8 cellular contexts compared by ENCODE assay signal in the genomic region with DNA sequence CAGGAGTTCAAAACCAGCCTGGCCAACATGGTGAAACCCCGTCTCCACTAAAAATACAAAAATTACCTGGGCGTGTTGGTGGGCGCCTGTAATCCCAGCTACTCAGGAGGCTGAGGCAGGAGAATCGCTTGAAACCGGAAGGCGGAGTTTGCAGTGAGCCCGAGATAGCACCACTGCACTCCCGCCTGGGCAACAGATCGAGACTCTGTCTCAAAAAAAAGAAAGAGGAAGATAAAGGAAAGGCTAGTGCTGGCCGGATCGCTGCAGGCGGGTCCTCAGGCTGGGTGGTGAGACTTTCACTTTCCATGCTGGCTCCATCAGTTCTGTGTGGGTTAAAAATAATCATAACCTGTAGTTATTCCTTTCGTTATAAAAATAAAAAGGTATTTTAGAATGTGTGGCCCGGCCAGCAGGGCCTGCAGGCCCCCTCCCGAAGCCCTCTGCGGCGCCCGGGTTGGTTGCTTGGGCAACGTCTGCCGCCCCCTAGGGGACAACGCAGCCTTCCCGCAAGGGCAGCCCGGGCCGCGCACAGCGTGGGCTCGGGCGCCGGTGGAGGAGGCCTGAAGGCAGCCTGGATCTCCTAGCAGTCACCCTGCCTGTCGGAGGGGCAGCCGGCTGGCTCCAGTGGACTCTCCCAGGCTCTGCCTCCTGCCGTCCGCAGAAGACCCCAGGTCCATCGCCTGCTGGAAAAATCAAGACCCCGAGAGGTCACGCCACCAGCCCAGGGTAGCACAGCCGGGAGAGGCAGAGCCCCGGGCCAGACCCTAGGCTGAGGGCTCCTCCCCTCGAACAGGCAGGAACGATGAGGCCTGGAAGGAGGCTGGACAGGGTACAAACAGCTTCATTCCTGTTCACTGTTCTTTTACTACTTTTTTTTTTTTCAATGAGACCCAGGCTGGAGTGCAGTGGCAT. TPM values are rescaled to one million over a fixed set of nuclear protein-coding genes. Genes with fewer than 3 reads are reported as not detected.
DNase-seq lines count a peak whose midpoint lies in the region; ATAC-seq lines count a peak whose summit lies in the region.

No MANE protein-coding gene starts in this region.

- peak; percentile 82 for ATAC-seq in GM21367 (IDR thresholded peaks at IDR 0.05; ENCODE audit: unreplicated experiment)
- peak; percentile 99 for ATAC-seq in effector memory CD8-positive, alpha-beta T cell (replicated peaks)

- no peaks in the 10 kb centered on the region for H3K9me3 Mint-ChIP-seq in effector memory CD8-positive, alpha-beta T cell

- no peaks in the 10 kb centered on the region for H4K20me1 ChIP-seq in BLaER1

- H3K27me3 Mint-ChIP-seq in effector memory CD8-positive, alpha-beta T cell: no peaks in the 10 kb centered on the region

- peak overlapping the region in 1 of 2 donors; percentile 64 for H3K27ac Mint-ChIP-seq in effector memory CD8-positive, alpha-beta T cell

- H3K27ac ChIP-seq in BLaER1: peak overlapping the region; percentile 7; the same call in 1 of the 2 replicates

- H3K27me3 ChIP-seq in BLaER1 (no peaks in the 10 kb centered on the region), mucosa of stomach (ENCODE audit: control insufficient read depth, insufficient read depth, low read length) (no peaks in the 10 kb centered on the region)

- no peak overlapping the region for H3K9ac ChIP-seq in BLaER1
- peak overlapping the region; percentile 47 for H3K9ac ChIP-seq in mucosa of stomach (ENCODE audit: low read length)

- peak overlapping the region; percentile 67 to 71 for H3K4me3 Mint-ChIP-seq in effector memory CD8-positive, alpha-beta T cell

- peak; percentile 42 for DNase-seq in Jurkat, Clone E6-1 (ENCODE audit: low read depth, low spot score)
- DNase-seq in activated CD4-positive, alpha-beta T cell treated with anti-CD3 and anti-CD28 coated beads, Interleukin-2, amount 50 U/mL, for 4 hours: peak; percentile 54 to 60
- peak; percentile 70 to 75 (median 73) for DNase-seq in effector memory CD8-positive, alpha-beta T cell
- DNase-seq in stimulated activated CD8-positive, alpha-beta memory T cell treated with anti-CD3 and anti-CD28 coated beads, Interleukin-7, amount 100 ng/mL, for 4 hours (ENCODE audit: low read depth in 2 of 2): peak; percentile 30 to 63
- DNase-seq in NCI-H1092 (lab: John Stamatoyannopoulos, UW): no peak

- H3K4me1 Mint-ChIP-seq in effector memory CD8-positive, alpha-beta T cell (ENCODE audit: low read depth in 2 of 2): peaks cover 3 to 5% of the 10 kb centered on the region in 2 donors

- H3K9me3 ChIP-seq in BLaER1 (no peaks in the 10 kb centered on the region), mucosa of stomach (ENCODE audit: control insufficient read depth, low read length) (no peaks in the 10 kb centered on the region)

- H3K4me1 ChIP-seq in BLaER1 (peaks cover 33% of the 10 kb centered on the region), mucosa of stomach (ENCODE audit: control insufficient read depth, insufficient read depth, low read length) (peaks cover 6% of the 10 kb centered on the region)

- H3K4me3 ChIP-seq in BLaER1 (no peak overlapping the region), mucosa of stomach (ENCODE audit: low read length) (no peak overlapping the region)
- H3K4me3 ChIP-seq in Jurkat, Clone E6-1 (ENCODE audit: low read length): no peak overlapping the region

- no peaks in the 10 kb centered on the region for H3K36me3 ChIP-seq in BLaER1
- H3K36me3 ChIP-seq in mucosa of stomach (ENCODE audit: control insufficient read depth, insufficient read depth, low read length): no peaks in the 10 kb centered on the region

- H3K36me3 Mint-ChIP-seq in effector memory CD8-positive, alpha-beta T cell (ENCODE audit: insufficient read depth): peaks cover 3% of the 10 kb centered on the region

- peak overlapping the region; percentile 64 for H3K4me2 ChIP-seq in BLaER1

RNA-seq across cellular contexts. Expression of a gene that starts 5.0 kb away (rescaled TPM):
- not detected for polyA plus RNA-seq in Jurkat, Clone E6-1 (2012; ENCODE audit: insufficient read depth, insufficient read length)

RNA-seq across cellular contexts. Expression of a gene that starts 11.9 kb away (rescaled TPM):
- 77.7 TPM for polyA plus RNA-seq in Jurkat, Clone E6-1 (2012; ENCODE audit: insufficient read depth, insufficient read length)

RNA-seq across cellular contexts. Expression of a gene that starts 58.1 kb away (rescaled TPM):
- 6.5 TPM for polyA plus RNA-seq in Jurkat, Clone E6-1 (2012; ENCODE audit: insufficient read depth, insufficient read length)
